In the genomic region with DNA sequence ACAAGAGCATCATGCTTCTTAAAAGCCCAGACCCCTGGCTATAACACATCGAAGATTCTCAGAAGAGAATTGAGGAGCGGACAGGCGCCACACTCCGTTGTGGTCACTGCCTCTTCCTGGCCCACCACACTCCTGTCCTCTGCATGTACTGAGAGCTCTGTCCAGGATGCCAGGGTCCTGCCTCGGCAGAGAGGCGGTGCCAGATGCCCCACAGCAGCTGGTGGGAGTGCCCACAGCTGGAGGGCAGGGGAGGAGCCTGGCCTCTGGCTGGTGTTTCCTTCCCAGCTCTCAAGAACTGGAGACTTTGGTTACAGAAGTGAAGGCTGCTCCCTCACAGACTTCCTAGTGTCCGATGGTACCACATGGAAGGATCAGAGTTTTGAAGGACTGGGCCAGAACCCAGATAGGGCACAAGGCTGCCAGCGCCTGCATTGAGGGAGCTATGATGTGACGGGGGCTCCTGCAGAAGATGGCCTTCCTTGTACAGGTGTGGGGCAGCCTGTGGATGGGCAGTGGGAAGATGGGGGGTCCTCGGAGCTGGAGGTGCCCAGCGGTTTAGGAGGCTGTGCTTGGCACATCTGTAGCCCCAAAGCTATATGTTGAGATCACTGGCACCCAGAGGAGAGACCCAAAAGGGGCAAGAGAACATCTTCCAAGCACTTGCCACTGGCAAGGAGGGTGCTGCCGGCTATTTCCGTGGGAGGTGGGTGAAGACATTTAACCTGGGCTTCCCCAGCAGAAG, we compare ENCODE assay signal across 19 cellular contexts. TPM values are rescaled to one million over a fixed set of nuclear protein-coding genes. Genes with fewer than 3 reads are reported as not detected.
DNase-seq lines count a peak whose midpoint lies in the region.
"Had no signal": no experiment of that assay in that cellular context is flagged by ENCODE, and none has a peak within 500 bp of the region (broad histone marks: within the 10 kb centered on the region; RNA-seq: fewer than 3 reads in every experiment).

No MANE protein-coding gene starts in this region.

- DNase-seq in LHCN-M2 (ENCODE audit: low read depth) (peak; percentile 23), midbrain (lab: John Stamatoyannopoulos, UW) (peak; percentile 54), superior temporal gyrus (ENCODE audit: extremely low spot score) (peak; percentile 62), SKM-1 (lab: John Stamatoyannopoulos, UW; ENCODE audit: unreplicated experiment) (no peak), SK-N-DZ (ENCODE audit: low spot score) (no peak)
- no peak for DNase-seq in activated CD4-positive, CD25-positive, alpha-beta regulatory T cell (lab: John Stamatoyannopoulos, UW)
- DNase-seq: Calu3; CD8-positive, alpha-beta T cell; EL; GOT3; MG63; NCI-H1048; NCI-H1436; NCI-H1930; NCI-H226 had no signal

- H3K27ac ChIP-seq in cingulate gyrus (ENCODE audit: low read depth, low read length), result peak overlapping the region; percentile 58
- H3K27ac ChIP-seq: A549, KMS-11, SJSA1 had no signal

RNA-seq across cellular contexts. Expression of gene RSPH14, which starts 19.4 kb away (rescaled TPM):
- total RNA-seq in LHCN-M2 (2014; rRNA removed), result not detected in 2 replicates
- polyA plus RNA-seq in LHCN-M2 (2012), result not detected
- 0.74 and 1.2 TPM in 2 replicates for polyA plus RNA-seq in SK-N-DZ (2014; cell fraction: cytosol; rRNA removed)
- not detected in 2 replicates for polyA plus RNA-seq in SK-N-DZ (2014; cell fraction: nucleus; rRNA removed)
- total RNA-seq: Calu3, SJSA1 had no signal

RNA-seq across cellular contexts. Expression of gene RAB36, which starts 22.9 kb away (rescaled TPM):
- under 0.01 and 0.11 TPM in 2 replicates for total RNA-seq in LHCN-M2 (2014; rRNA removed)
- polyA plus RNA-seq in LHCN-M2 (2012), result 0.16 TPM
- 0.83 and 1.2 TPM in 2 replicates for polyA plus RNA-seq in SK-N-DZ (2014; cell fraction: cytosol; rRNA removed)
- 0.58 and 2.4 TPM in 2 replicates for polyA plus RNA-seq in SK-N-DZ (2014; cell fraction: nucleus; rRNA removed)

RNA-seq across cellular contexts. Expression of gene GNAZ, which starts 52.1 kb away (rescaled TPM):
- total RNA-seq in LHCN-M2 (2014; rRNA removed), result 6.1 and 9.6 TPM in 2 replicates
- polyA plus RNA-seq in LHCN-M2 (2012), result 0.56 TPM
- polyA plus RNA-seq in SK-N-DZ (2014; cell fraction: cytosol; rRNA removed), result 21.4 and 22.8 TPM in 2 replicates
- polyA plus RNA-seq in SK-N-DZ (2014; cell fraction: nucleus; rRNA removed), result 19.9 and 21.1 TPM in 2 replicates
- total RNA-seq: CD8-positive, alpha-beta T cell had no signal

RNA-seq across cellular contexts. Expression of gene BCR, which starts 57.9 kb away (rescaled TPM):
- total RNA-seq in LHCN-M2 (2014; rRNA removed), result 8.0 and 10.2 TPM in 2 replicates
- 20.8 TPM for polyA plus RNA-seq in LHCN-M2 (2012)
- 28.3 and 44.3 TPM in 2 replicates for polyA plus RNA-seq in SK-N-DZ (2014; cell fraction: cytosol; rRNA removed)
- polyA plus RNA-seq in SK-N-DZ (2014; cell fraction: nucleus; rRNA removed), result 31.4 and 49.4 TPM in 2 replicates

Comparison
In these comparisons a context has a peak if more than half of its experiments do, and no peak if none do; other contexts are left out.
1. DNase-seq: peak in LHCN-M2 (single experiment), midbrain (single experiment) and superior temporal gyrus (single experiment); none in SKM-1 (single experiment), SK-N-DZ (single experiment) and activated CD4-positive, CD25-positive, alpha-beta regulatory T cell (0 of 4).